In genomic region chr16:20901441-20902112, GRCh38 we compare ENCODE assay signal across 7 cellular contexts. TPM values are rescaled to one million over a fixed set of nuclear protein-coding genes. Genes with fewer than 3 reads are reported as not detected.
A peak's percentile ranks its signal among the peaks of the same experiment; 100 is the strongest.
DNase-seq lines count a peak whose midpoint lies in the region; ATAC-seq, FAIRE-seq and TF ChIP-seq lines count a peak whose summit lies in the region.

No MANE protein-coding gene starts in this region.

- H3K27me3 Mint-ChIP-seq in astrocyte (ENCODE audit: low read depth, unreplicated experiment) = no peaks in the 10 kb centered on the region

- peak; percentile 60 for TF ChIP-seq POLR2A in prostate gland (IDR thresholded peaks at IDR 0.05)

- H3K36me3 ChIP-seq in Panc1 (ENCODE audit: control insufficient read depth, insufficient read depth, low read length) (peaks cover 3% of the 10 kb centered on the region; the same call in 1 of the 2 replicates), astrocyte (ENCODE audit: insufficient read depth, low read length) (peaks cover 7% of the 10 kb centered on the region), prostate gland (no peaks in the 10 kb centered on the region)

- H3K9me3 ChIP-seq in Panc1 (ENCODE audit: control insufficient read depth, insufficient read depth, low read depth, low read length) (no peaks in the 10 kb centered on the region), astrocyte (ENCODE audit: insufficient read depth, low read depth, low read length) (no peaks in the 10 kb centered on the region), right cardiac atrium (ENCODE audit: control insufficient read depth, low read length) (no peaks in the 10 kb centered on the region), prostate gland (no peaks in the 10 kb centered on the region)

- ATAC-seq in HG02973 (IDR thresholded peaks at IDR 0.05; ENCODE audit: unreplicated experiment) (peak; percentile 29), Panc1 (no peak), right cardiac atrium (peak; percentile 6 to 25), GM19467 (IDR thresholded peaks at IDR 0.05; ENCODE audit: unreplicated experiment) (no peak)

- no peaks in the 10 kb centered on the region for H3K9me3 Mint-ChIP-seq in astrocyte (ENCODE audit: unreplicated experiment)

- H3K4me1 Mint-ChIP-seq in astrocyte (ENCODE audit: low read depth, unreplicated experiment) = peaks cover 69% of the 10 kb centered on the region

- 35% methylated on average over 27 of the region's 27 CpGs for WGBS in right cardiac atrium
- 19% methylated on average over 27 of the region's 27 CpGs for WGBS in prostate gland

- BruUV-seq in Panc1 (replicated peaks; lab: Mats Ljungman, UMichigan) = TSS peak; percentile 90

- POLR2A ChIA-PET in Panc1 (lab: Charles Lee) = interaction anchor here (0.7 kb wide), 1 partner anchor 151 kb away, joined by 3 read pairs; no protein-coding TSS in a partner anchor

- peak overlapping the region; percentile 82 to 91 for H3K4me3 ChIP-seq in Panc1 (ENCODE audit: low read depth in 2 of 2, low read length in 2 of 2)
- peak overlapping the region; percentile 75 for H3K4me3 ChIP-seq in astrocyte (ENCODE audit: insufficient read depth, low read depth, low read length)
- peak overlapping the region; percentile 67 for H3K4me3 ChIP-seq in right cardiac atrium (ENCODE audit: low read length)
- H3K4me3 ChIP-seq in prostate gland = peak overlapping the region; percentile 57 to 73

- peaks cover 25% of the 10 kb centered on the region for H4K20me1 ChIP-seq in astrocyte (ENCODE audit: insufficient read depth, low read length)

- H3K9ac ChIP-seq in astrocyte (ENCODE audit: low read length) = peak overlapping the region; percentile 95

- peak overlapping the region; percentile 100 for H3K27ac Mint-ChIP-seq in astrocyte (ENCODE audit: unreplicated experiment)

- H3K27me3 ChIP-seq in Panc1 (ENCODE audit: control insufficient read depth, insufficient read depth, low read length) (no peaks in the 10 kb centered on the region), astrocyte (ENCODE audit: insufficient read depth, low read length) (no peaks in the 10 kb centered on the region), right cardiac atrium (ENCODE audit: control insufficient read depth, insufficient read depth) (no peaks in the 10 kb centered on the region), prostate gland (replicated peaks; ENCODE audit: insufficient read depth) (no peaks in the 10 kb centered on the region)

- DNase-seq in GM03348 (ENCODE audit: low spot score) = peak; percentile 42
- no peak for DNase-seq in Panc1 (ENCODE audit: low read depth, low spot score)
- peak; percentile 42 for DNase-seq in astrocyte (ENCODE audit: low read depth)
- DNase-seq in right cardiac atrium = peak; percentile 55 to 77 (median 64)
- DNase-seq in prostate gland (ENCODE audit: low spot score) = peak; percentile 57

- peaks cover 66% of the 10 kb centered on the region for H3K4me1 ChIP-seq in Panc1 (ENCODE audit: control insufficient read depth, insufficient read depth, low read length)
- H3K4me1 ChIP-seq in astrocyte (ENCODE audit: insufficient read depth, low read length) = peaks cover 65% of the 10 kb centered on the region
- H3K4me1 ChIP-seq in right cardiac atrium (ENCODE audit: control insufficient read depth, insufficient read depth, low read length) = peaks cover 16% of the 10 kb centered on the region
- H3K4me1 ChIP-seq in prostate gland (replicated peaks) = peaks cover 10% of the 10 kb centered on the region

- no peak for FAIRE-seq in astrocyte (lab: Jason Lieb, UNC)

- H3K4me3 Mint-ChIP-seq in astrocyte (ENCODE audit: unreplicated experiment) = peak overlapping the region; percentile 99

- H2AFZ ChIP-seq in astrocyte (ENCODE audit: low read depth, low read length) = peak overlapping the region; percentile 75

- H3K27ac ChIP-seq in Panc1 (ENCODE audit: low read length) = peak overlapping the region; percentile 98
- peak overlapping the region; percentile 100 for H3K27ac ChIP-seq in astrocyte (ENCODE audit: low read depth, low read length)
- peak overlapping the region; percentile 89 for H3K27ac ChIP-seq in right cardiac atrium (ENCODE audit: low read length)
- peak overlapping the region; percentile 97 for H3K27ac ChIP-seq in prostate gland

- intact Hi-C loops in Panc1 (cut with micrococcal nuclease; ENCODE audit: unreplicated experiment) = no loop called here
- intact Hi-C loops in right cardiac atrium (cut with DNase I) = loop anchor here in 3 of 4 donors (10.0 kb wide), 1 partner anchor 47 kb away; no protein-coding TSS in a partner anchor
- intact Hi-C loops in prostate gland (cut with DNase I) = loop anchor here (5.0 kb wide), 1 partner anchor 49 kb away; no protein-coding TSS in a partner anchor

- CTCF ChIA-PET in Panc1 (lab: Charles Lee) = no interaction called here

- H3K79me2 ChIP-seq in astrocyte (ENCODE audit: insufficient read depth, low read length) = peaks cover 60% of the 10 kb centered on the region

- peak overlapping the region; percentile 91 for H3K4me2 ChIP-seq in astrocyte (ENCODE audit: low read length)

- no peak for TF ChIP-seq CTCF in Panc1 (IDR thresholded peaks at IDR 0.05)
- TF ChIP-seq CTCF in astrocyte (IDR thresholded peaks at IDR 0.05; ENCODE audit: insufficient read depth, low read depth, low read length) = no peak
- no peak for TF ChIP-seq CTCF in prostate gland (IDR thresholded peaks at IDR 0.05)

- in situ Hi-C loops in Panc1 (cut with HindIII; ENCODE audit: low pct_unique_long_range_greater_than_20kb, low sequenced_read_pairs) = no loop called here

- peaks cover 3% of the 10 kb centered on the region for H3K36me3 Mint-ChIP-seq in astrocyte (ENCODE audit: low read depth, unreplicated experiment)

RNA-seq across cellular contexts. Expression of gene LYRM1, which starts 1.0 kb away (rescaled TPM):
- total RNA-seq in Panc1 (2021; ENCODE audit: unreplicated experiment) = 30.7 TPM
- polyA plus RNA-seq in Panc1 (2012; ENCODE audit: insufficient read length) = 26.4 TPM
- total RNA-seq in astrocyte = 23.0 and 24.1 TPM in 2 replicates
- 10 to 100 TPM; 29.5 to 36.4 (median 35.5) TPM for total RNA-seq in right cardiac atrium
- polyA plus RNA-seq in right cardiac atrium = 54.8 TPM
- 10 to 100 TPM; 26.1 to 64.5 TPM for total RNA-seq in prostate gland

RNA-seq across cellular contexts. Expression of gene DCUN1D3, which starts 1.4 kb away (rescaled TPM):
- total RNA-seq in Panc1 (2021; ENCODE audit: unreplicated experiment) = 23.5 TPM
- polyA plus RNA-seq in Panc1 (2012; ENCODE audit: insufficient read length) = 7.7 TPM
- total RNA-seq in astrocyte = 33.0 and 34.0 TPM in 2 replicates
- 10 to 100 TPM in 3 of 4 donors, 1 to 10 TPM in 1; 8.6 to 20.2 (median 11.0) TPM for total RNA-seq in right cardiac atrium
- 4.7 TPM for polyA plus RNA-seq in right cardiac atrium
- total RNA-seq in prostate gland = 10 to 100 TPM in 1 of 2 donors, 1 to 10 TPM in 1; 7.2 to 16.5 TPM

Comparison
In these comparisons a context has a peak if more than half of its experiments do, and no peak if none do; other contexts are left out.
1. ATAC-seq: peak in HG02973 (single experiment) and right cardiac atrium (2 of 2); none in Panc1 (single experiment) and GM19467 (single experiment).
2. Peak in every context shown above with its lines, with median percentiles within 50 percentile points of each other: H3K27ac ChIP-seq and H3K4me3 ChIP-seq.